Comparison of ENCODE assay signal across 9 cellular contexts in genomic region chr17:59756236-59756818, GRCh38. TPM values are rescaled to one million over a fixed set of nuclear protein-coding genes. Genes with fewer than 3 reads are reported as not detected.
DNase-seq lines count a peak whose midpoint lies in the region; ATAC-seq lines count a peak whose summit lies in the region.
"Had no signal": no experiment of that assay in that cellular context is flagged by ENCODE, and none has a peak within 500 bp of the region (broad histone marks: within the 10 kb centered on the region; RNA-seq: fewer than 3 reads in every experiment).

No MANE protein-coding gene starts in this region.

- H3K4me1 ChIP-seq in neuronal stem cell (ENCODE audit: control insufficient read depth in 2 of 2, insufficient read depth in 1 of 2, low read depth in 1 of 2, low read length in 2 of 2), result peaks cover under 1 to 16% of the 10 kb centered on the region in 2 donors

- H2AK5ac ChIP-seq in neuronal stem cell (ENCODE audit: low read depth, low read length), result no peak overlapping the region

- no peak overlapping the region for H3K4me2 ChIP-seq in neuronal stem cell (ENCODE audit: insufficient read depth, low read length, poor library complexity, severe bottlenecking)

- no peaks in the 10 kb centered on the region for H3K27me3 ChIP-seq in neuronal stem cell (ENCODE audit: control insufficient read depth in 3 of 3, insufficient read depth in 3 of 3, low read depth in 1 of 3, low read length in 3 of 3)

- no peak overlapping the region for H3K14ac ChIP-seq in neuronal stem cell (ENCODE audit: low read length)

- no peak overlapping the region for H3K18ac ChIP-seq in neuronal stem cell (ENCODE audit: low read length)

- no peak overlapping the region for H3K27ac ChIP-seq in neuronal stem cell (replicated peaks; ENCODE audit: low read length)

- H2BK12ac ChIP-seq in neuronal stem cell (ENCODE audit: low read length), result no peak overlapping the region

- H3K23ac ChIP-seq in neuronal stem cell (ENCODE audit: low read depth, low read length, poor library complexity), result no peak overlapping the region

- no peak for ATAC-seq in GM21447 (IDR thresholded peaks at IDR 0.05; ENCODE audit: unreplicated experiment)
- ATAC-seq in GM19351 (IDR thresholded peaks at IDR 0.05; ENCODE audit: unreplicated experiment), result no peak

- peaks cover 4 to 11% of the 10 kb centered on the region in 2 donors for H3K36me3 ChIP-seq in neuronal stem cell (replicated peaks in 1 of 2; ENCODE audit: control insufficient read depth in 2 of 2, insufficient read depth in 2 of 2, low read length in 2 of 2)

- H2BK120ac ChIP-seq in neuronal stem cell (ENCODE audit: low read depth, low read length), result no peak overlapping the region

- no peak overlapping the region for H3K4me3 ChIP-seq in neuronal stem cell (ENCODE audit: low read length in 2 of 2)

- no peak overlapping the region for H2BK15ac ChIP-seq in neuronal stem cell (ENCODE audit: low read length)

- H4K91ac ChIP-seq in neuronal stem cell (ENCODE audit: low read depth, low read length, poor library complexity), result no peak overlapping the region

- H2BK5ac ChIP-seq in neuronal stem cell (ENCODE audit: low read length), result no peak overlapping the region

- no peak overlapping the region for H4K8ac ChIP-seq in neuronal stem cell (ENCODE audit: low read depth, low read length)

- no peaks in the 10 kb centered on the region for H3K79me1 ChIP-seq in neuronal stem cell (ENCODE audit: low read depth, low read length)

- H2AFZ ChIP-seq in neuronal stem cell (ENCODE audit: low read length), result no peak overlapping the region

- H3K9ac ChIP-seq in neuronal stem cell (ENCODE audit: low read depth, low read length, poor library complexity), result no peak overlapping the region

- no peak overlapping the region for H3K4ac ChIP-seq in neuronal stem cell (ENCODE audit: low read length)

- H3K9me3 ChIP-seq in neuronal stem cell (replicated peaks in 1 of 2; ENCODE audit: control insufficient read depth in 2 of 2, insufficient read depth in 1 of 2, low read depth in 1 of 2, low read length in 2 of 2), result peaks cover 3 to 6% of the 10 kb centered on the region in 2 donors

- no CpG with 5 or more reads among the region's 3 CpGs for WGBS in neuronal stem cell (ENCODE audit: extremely low coverage in 2 of 2, insufficient read length in 2 of 2, insufficient replicate concordance in 1 of 2), 2 donors

- DNase-seq in EL (peak; percentile 88), RPMI7951 (ENCODE audit: low read depth) (peak; percentile 89), dermis microvascular lymphatic vessel endothelial cell (ENCODE audit: low read depth in 2 of 2) (peak; percentile 61 to 91), pulmonary artery endothelial cell (ENCODE audit: low read depth, low spot score) (peak; percentile 79), neuronal stem cell (ENCODE audit: low spot score) (no peak), putamen (ENCODE audit: low spot score) (no peak)
- DNase-seq: activated B cell treated with CpG ODN at 0.5 μM for 24 hours had no signal

RNA-seq across cellular contexts. Expression of gene VMP1, which starts 48.9 kb away (rescaled TPM):
- 211 and 212 TPM in 2 replicates for total RNA-seq in RPMI7951 (2014; rRNA removed; shearing (Covaris generic))
- total RNA-seq in dermis microvascular lymphatic vessel endothelial cell (96.5 and 118 TPM in 2 replicates), pulmonary artery endothelial cell (132 and 197 TPM in 2 replicates)
- polyA plus RNA-seq in neuronal stem cell (2013, experiment 1 of 2), result 40.5 TPM
- 40.6 TPM for polyA plus RNA-seq in neuronal stem cell (2013, experiment 2 of 2)

RNA-seq across cellular contexts. Expression of gene PTRH2, which starts 49.1 kb away (rescaled TPM):
- total RNA-seq in RPMI7951 (2014; rRNA removed; shearing (Covaris generic)), result 19.1 and 30.6 TPM in 2 replicates
- total RNA-seq in dermis microvascular lymphatic vessel endothelial cell (22.0 and 31.6 TPM in 2 replicates), pulmonary artery endothelial cell (52.5 and 53.0 TPM in 2 replicates)
- polyA plus RNA-seq in neuronal stem cell (2013, experiment 1 of 2), result 19.9 TPM
- 20.2 TPM for polyA plus RNA-seq in neuronal stem cell (2013, experiment 2 of 2)

Comparison
In these comparisons a context has a peak if more than half of its experiments do, and no peak if none do; other contexts are left out.
1. DNase-seq: peak in EL (single experiment), RPMI7951 (single experiment), dermis microvascular lymphatic vessel endothelial cell (2 of 2) and pulmonary artery endothelial cell (single experiment); none in neuronal stem cell (single experiment) and putamen (single experiment).